Comparison of ENCODE assay signal across 10 cellular contexts in genomic region chr15:99618941-99619411, GRCh38. TPM values are rescaled to one million over a fixed set of nuclear protein-coding genes. Genes with fewer than 3 reads are reported as not detected.
DNase-seq lines count a peak whose midpoint lies in the region; ATAC-seq and TF ChIP-seq lines count a peak whose summit lies in the region.
"Had no signal": no experiment of that assay in that cellular context is flagged by ENCODE, and none has a peak within 500 bp of the region (broad histone marks: within the 10 kb centered on the region; RNA-seq: fewer than 3 reads in every experiment).

No MANE protein-coding gene starts in this region.

- H4K12ac ChIP-seq in trophoblast cell (ENCODE audit: low read depth, low read length) = no peak overlapping the region

- intact Hi-C loops in heart left ventricle (cut with DNase I) = loop anchor here in 1 of 10 donors (5.0 kb wide), 1 partner anchor 47 kb away; no protein-coding TSS in a partner anchor

- no peak overlapping the region for H2AK5ac ChIP-seq in trophoblast cell (ENCODE audit: low read length)

- no peak for TF ChIP-seq POLR2A in heart left ventricle (IDR thresholded peaks at IDR 0.05)

- H4K8ac ChIP-seq in trophoblast cell (ENCODE audit: low read depth, low read length) = no peak overlapping the region

- peaks cover 6% of the 10 kb centered on the region for H3K9me3 Mint-ChIP-seq in WTC11
- H3K9me3 Mint-ChIP-seq: natural killer cell had no signal

- no peak overlapping the region for H3K23ac ChIP-seq in trophoblast cell (ENCODE audit: low read length)

- DNase-seq in D341Med (ENCODE audit: low spot score) (peak; percentile 33), WTC11 (ENCODE audit: low spot score) (no peak), heart left ventricle (no peak), trophoblast cell (peak; percentile 27 to 83), NCI-H1105 (lab: John Stamatoyannopoulos, UW) (no peak), activated gamma-delta T cell treated with Interleukin-2 at 50 U/mL for 16 hours (no peak)
- DNase-seq: CD8-positive, alpha-beta T cell; natural killer cell had no signal

- peak overlapping the region in 6 of 12 donors; percentile 5 to 48 (median 9) for H3K27ac ChIP-seq in heart left ventricle
- H3K27ac ChIP-seq in trophoblast cell (ENCODE audit: low read depth, low read length) = no peak overlapping the region

- no peak overlapping the region for H3K18ac ChIP-seq in trophoblast cell (ENCODE audit: low read length)

- peaks cover 6% of the 10 kb centered on the region for H3K36me3 Mint-ChIP-seq in WTC11
- H3K36me3 Mint-ChIP-seq: natural killer cell had no signal

- no peak for TF ChIP-seq CTCF in WTC11 (IDR thresholded peaks at IDR 0.05)
- no peak for TF ChIP-seq CTCF in heart left ventricle (IDR thresholded peaks at IDR 0.05)

- H3K14ac ChIP-seq in trophoblast cell (ENCODE audit: low read length) = no peak overlapping the region

- H3K79me2 ChIP-seq in trophoblast cell (ENCODE audit: control insufficient read depth, insufficient read depth, low read length, poor library complexity) = no peaks in the 10 kb centered on the region

- no peak overlapping the region for H2BK12ac ChIP-seq in trophoblast cell (ENCODE audit: low read length)

- H3K36me3 ChIP-seq in heart left ventricle (no peaks in the 10 kb centered on the region), trophoblast cell (ENCODE audit: control insufficient read depth in 1 of 2, insufficient read depth in 2 of 2, low read length in 2 of 2) (no peaks in the 10 kb centered on the region)

- ATAC-seq in WTC11 (peak; percentile 92), heart left ventricle (peak; percentile 37 to 59 (median 44)), HG03280 (IDR thresholded peaks at IDR 0.05; ENCODE audit: unreplicated experiment) (no peak), HG02678 (IDR thresholded peaks at IDR 0.05; ENCODE audit: unreplicated experiment) (no peak)
- ATAC-seq: CD8-positive, alpha-beta T cell; natural killer cell had no signal

- H2BK5ac ChIP-seq in trophoblast cell (ENCODE audit: low read depth, low read length, poor library complexity) = no peak overlapping the region

- no peak overlapping the region for H2AFZ ChIP-seq in trophoblast cell (ENCODE audit: insufficient read depth, low read length, poor library complexity)

- H3K4ac ChIP-seq in trophoblast cell (ENCODE audit: low read depth, low read length) = no peak overlapping the region

- no peak overlapping the region for H3K9ac ChIP-seq in trophoblast cell (ENCODE audit: low read length)

- no peak overlapping the region for H3K4me2 ChIP-seq in trophoblast cell (ENCODE audit: low read length)

- H3K9me3 ChIP-seq in heart left ventricle (peaks cover 0 to 2% (median 0%) of the 10 kb centered on the region in 12 donors), trophoblast cell (ENCODE audit: insufficient read depth, low read depth, low read length) (no peaks in the 10 kb centered on the region)

- CTCF ChIA-PET in WTC11 (lab: Charles Lee) = interaction anchor here (0.9 to 1.2 kb wide), 2 partner anchors 86 to 347 kb away, joined by 4 to 10 read pairs; no protein-coding TSS in a partner anchor

- H3K27me3 ChIP-seq in heart left ventricle (no peaks in the 10 kb centered on the region), trophoblast cell (ENCODE audit: insufficient read depth, low read length) (no peaks in the 10 kb centered on the region)

- POLR2A ChIA-PET in WTC11 (lab: Charles Lee) = no interaction called here

- 47 to 63% (median 56%) methylated on average over 6 of the region's 6 CpGs for WGBS in heart left ventricle, 4 donors
- WGBS in trophoblast cell (ENCODE audit: extremely low coverage, insufficient coverage, insufficient read length) = no CpG with 5 or more reads among the region's 6 CpGs

- peaks cover 0 to 69% (median 57%) of the 10 kb centered on the region in 12 donors for H3K4me1 ChIP-seq in heart left ventricle
- peaks cover 4% of the 10 kb centered on the region in 2 experiments for H3K4me1 ChIP-seq in trophoblast cell (ENCODE audit: control insufficient read depth in 1 of 2, insufficient read depth in 2 of 2, low read length in 2 of 2)

- H4K91ac ChIP-seq in trophoblast cell (ENCODE audit: low read depth, low read length) = no peak overlapping the region

- peak overlapping the region; percentile 85 for H3K27ac Mint-ChIP-seq in WTC11

- no peaks in the 10 kb centered on the region for H3K27me3 Mint-ChIP-seq in WTC11 (ENCODE audit: low read depth)

- no peak overlapping the region for H2BK120ac ChIP-seq in trophoblast cell (ENCODE audit: insufficient read depth, low read length, poor library complexity)

- peaks cover 50% of the 10 kb centered on the region for H3K4me1 Mint-ChIP-seq in WTC11

- H3K79me1 ChIP-seq in trophoblast cell (ENCODE audit: low read length) = no peaks in the 10 kb centered on the region

- no peak overlapping the region; the same call in 1 of the 2 replicates for H3K4me3 Mint-ChIP-seq in WTC11
- H3K4me3 Mint-ChIP-seq: CD8-positive, alpha-beta T cell; natural killer cell had no signal

- H3K4me3 ChIP-seq in heart left ventricle (no peak overlapping the region), trophoblast cell (ENCODE audit: low read depth, low read length) (no peak overlapping the region)

TF ChIP-seq in WTC11, 78 proteins besides CTCF, POLR2A, EP300 and RAD21 (continues in another document):
- no peak for TF ChIP-seq SMAD3 (CRISPR knock-in tag; IDR thresholded peaks at IDR 0.05; ENCODE audit: borderline replicate concordance)
- no peak for TF ChIP-seq SOX15 (CRISPR knock-in tag; IDR thresholded peaks at IDR 0.05)
- TF ChIP-seq ZNF532 (CRISPR knock-in tag; IDR thresholded peaks at IDR 0.05; ENCODE audit: borderline replicate concordance) = no peak
- TF ChIP-seq MAX (CRISPR knock-in tag; IDR thresholded peaks at IDR 0.05) = no peak
- TF ChIP-seq FOXK1 (CRISPR knock-in tag; IDR thresholded peaks at IDR 0.05) = no peak
- TF ChIP-seq PREB (CRISPR knock-in tag; IDR thresholded peaks at IDR 0.05; ENCODE audit: borderline replicate concordance) = no peak
- no peak for TF ChIP-seq IRF2 (CRISPR knock-in tag; IDR thresholded peaks at IDR 0.05; ENCODE audit: borderline replicate concordance, low read depth)
- no peak for TF ChIP-seq ZSCAN18 (CRISPR knock-in tag; IDR thresholded peaks at IDR 0.05)
- TF ChIP-seq EMX1 (CRISPR knock-in tag; IDR thresholded peaks at IDR 0.05) = no peak

RNA-seq across cellular contexts. Expression of gene MEF2A, which starts 53.2 kb away (rescaled TPM):
- 22.2 to 30.7 TPM (median 25.5 TPM) in 3 replicates for total RNA-seq in WTC11 (2021)
- 100 to 1,000 TPM; 131 to 192 (median 160) TPM for total RNA-seq in heart left ventricle
- 10 to 100 TPM; 53.4 to 54.2 TPM for polyA plus RNA-seq in heart left ventricle
- 12.2 and 12.6 TPM in 2 replicates for polyA plus RNA-seq in trophoblast cell (2013)

Comparison
In these comparisons a context has a peak if more than half of its experiments do, and no peak if none do; other contexts are left out.
1. DNase-seq: peak in D341Med (single experiment) and trophoblast cell (2 of 2); none in WTC11 (single experiment), heart left ventricle (0 of 5), NCI-H1105 (single experiment) and activated gamma-delta T cell treated with Interleukin-2 at 50 U/mL for 16 hours (single experiment).
2. ATAC-seq: peak in WTC11 (single experiment) and heart left ventricle (4 of 4); none in HG03280 (single experiment) and HG02678 (single experiment).